ENCODE assay signal across 1 cellular context in genomic region chr1:67834246-67834877, GRCh38.
TF ChIP-seq lines count a peak whose summit lies in the region.

No MANE protein-coding gene starts in this region.

TF ChIP-seq in IMR-90, 13 proteins besides CTCF, POLR2A, EP300 and RAD21 (continued from another document):
- TF ChIP-seq USF2 (IDR thresholded peaks at IDR 0.05; ENCODE audit: low read depth, low read length): no peak
- no peak for TF ChIP-seq NFE2L2 (IDR thresholded peaks at IDR 0.05; ENCODE audit: low read depth, low read length)
- TF ChIP-seq SMC3 (IDR thresholded peaks at IDR 0.05; ENCODE audit: low read depth, low read length): no peak
- TF ChIP-seq ELK1 (IDR thresholded peaks at IDR 0.05; ENCODE audit: borderline replicate concordance, low read depth, low read length): no peak
